In the genomic region with DNA sequence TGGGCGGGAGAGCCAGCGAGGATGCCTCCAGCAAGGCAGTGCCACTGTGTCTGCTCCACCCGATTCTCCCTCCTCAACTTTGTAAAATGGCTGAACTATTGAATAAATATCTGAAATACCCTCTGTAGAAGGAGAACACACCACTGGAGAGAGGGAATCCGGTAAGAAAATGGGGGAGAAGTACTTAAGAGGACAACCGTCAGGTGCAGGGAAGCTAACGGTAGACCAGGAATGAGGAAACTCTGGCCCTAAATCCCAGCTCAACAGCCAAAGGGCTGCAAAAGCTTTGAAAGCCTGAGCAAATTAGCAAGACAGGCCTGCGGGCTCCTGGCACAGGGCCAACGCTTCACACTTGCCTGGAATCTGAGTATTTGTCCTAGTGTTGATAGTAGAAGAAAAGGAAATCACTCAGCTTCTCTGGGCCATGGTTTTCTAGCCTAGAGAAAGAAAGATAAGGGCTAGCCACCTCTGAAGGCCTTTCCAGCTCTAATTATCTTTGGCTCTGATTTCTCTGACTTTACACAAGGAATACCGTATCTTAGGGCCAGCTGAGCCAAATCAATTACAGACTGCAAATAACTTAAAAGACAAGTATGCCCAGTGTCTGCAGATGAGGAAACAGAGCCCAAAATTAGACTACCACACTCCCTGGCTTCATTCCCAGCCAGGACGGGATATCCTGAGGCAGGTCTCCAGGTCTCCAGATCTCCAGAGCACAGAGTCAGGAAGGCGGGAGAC, we compare ENCODE assay signal across 8 cellular contexts.
DNase-seq lines count a peak whose midpoint lies in the region; ATAC-seq, FAIRE-seq and TF ChIP-seq lines count a peak whose summit lies in the region.

No MANE protein-coding gene starts in this region.

- H3K4me2 ChIP-seq in GM12878 (ENCODE audit: control insufficient read depth, insufficient read depth): no peak overlapping the region

- peaks cover 88% of the 10 kb centered on the region for H3K79me2 ChIP-seq in GM12878 (ENCODE audit: control insufficient read depth, insufficient read depth, low read length)

- SMC1A ChIA-PET in GM12878 (lab: Charles Lee; ENCODE audit: uncharacterized antibody, unreplicated experiment): interaction anchor here (0.6 to 6.3 kb wide), 15 partner anchors 7 to 146 kb away, joined by 3 to 39 read pairs (median 8); no protein-coding TSS in a partner anchor

- no peak overlapping the region for H3K27ac ChIP-seq in CD4-positive, alpha-beta memory T cell (ENCODE audit: low read depth, low read length)
- H3K27ac ChIP-seq in GM12878 (ENCODE audit: control insufficient read depth, insufficient read depth) (0 out of 2 replicates have a peak overlapping the region, but pooled peaks have one; percentile 2), layer of hippocampus (ENCODE audit: low read depth, low read length) (peak overlapping the region; percentile 40), upper lobe of left lung (peak overlapping the region; percentile 11 to 84 (median 76))

- peak overlapping the region in 5 of 7 donors; percentile 21 to 84 (median 66) for H3K27ac Mint-ChIP-seq in CD4-positive, alpha-beta memory T cell

- TF ChIP-seq EP300 in GM12878 (IDR thresholded peaks at IDR 0.05; ENCODE audit: borderline replicate concordance in 1 of 2, control insufficient read depth in 1 of 2, low read depth in 2 of 2, low read length in 2 of 2) (no peak), upper lobe of left lung (IDR thresholded peaks at IDR 0.05) (no peak)

- H3K9me3 Mint-ChIP-seq in CD4-positive, alpha-beta memory T cell: no peaks in the 10 kb centered on the region

- H3K36me3 ChIP-seq in CD4-positive, alpha-beta memory T cell (ENCODE audit: insufficient read depth, low read length): peaks cover 5% of the 10 kb centered on the region
- H3K36me3 ChIP-seq in GM12878 (ENCODE audit: control insufficient read depth in 2 of 2, insufficient read depth in 2 of 2, low read length in 1 of 2) (peaks cover 2% of the 10 kb centered on the region in 2 experiments; a peak in 1 of 4 replicates), upper lobe of left lung (no peaks in the 10 kb centered on the region)

- no peaks in the 10 kb centered on the region for H3K27me3 Mint-ChIP-seq in CD4-positive, alpha-beta memory T cell

- no peak for DNase-seq in CD4-positive, alpha-beta memory T cell
- peak; percentile 82 to 88 for DNase-seq in NCI-H187 (lab: John Stamatoyannopoulos, UW)
- DNase-seq in GM12878 (ENCODE audit: low read depth, low spot score): no peak
- DNase-seq in upper lobe of left lung: peak; percentile 48 to 60
- DNase-seq in GM12891 (ENCODE audit: insufficient read length, low spot score): no peak
- no peak for DNase-seq in SKM-1 (lab: John Stamatoyannopoulos, UW; ENCODE audit: unreplicated experiment)

- POLR2A ChIA-PET in CD4-positive, alpha-beta memory T cell (lab: Charles Lee; ENCODE audit: partially characterized antibody): interaction anchor here (0.6 to 1.0 kb wide), 3 partner anchors 9 to 26 kb away, joined by 3 read pairs; no protein-coding TSS in a partner anchor
- POLR2A ChIA-PET in GM12878 (lab: Charles Lee): interaction anchor here (1.0 to 2.3 kb wide), 5 partner anchors 9 to 64 kb away, joined by 3 to 8 read pairs (median 3); no protein-coding TSS in a partner anchor

- TF ChIP-seq CTCF in GM12878 (IDR thresholded peaks at IDR 0.05 in 2 of 3, conservative IDR thresholded peaks at IDR 0.05 in 1 of 3; ENCODE audit: control insufficient read depth in 2 of 3, extremely low read depth in 1 of 3, insufficient read depth in 1 of 3, low read depth in 3 of 3, low read length in 3 of 3) (no peak), upper lobe of left lung (IDR thresholded peaks at IDR 0.05) (no peak)

- ATAC-seq in GM12878 (no peak), upper lobe of left lung (ENCODE audit: low FRiP score in 2 of 2) (no peak), HG03280 (IDR thresholded peaks at IDR 0.05; ENCODE audit: unreplicated experiment) (no peak)

- no peaks in the 10 kb centered on the region for H3K9me3 ChIP-seq in CD4-positive, alpha-beta memory T cell (ENCODE audit: control insufficient read depth in 1 of 2, low read length in 2 of 2)
- H3K9me3 ChIP-seq in GM12878 (replicated peaks; ENCODE audit: control insufficient read depth, insufficient read depth, low read length) (no peaks in the 10 kb centered on the region), upper lobe of left lung (no peaks in the 10 kb centered on the region)

- H3K4me1 Mint-ChIP-seq in CD4-positive, alpha-beta memory T cell: peaks cover 79 to 100% (median 90%) of the 10 kb centered on the region in 4 donors

- no peak overlapping the region for H3K9ac ChIP-seq in GM12878 (ENCODE audit: control insufficient read depth, insufficient read depth, low read length)

- WGBS in GM12878 (ENCODE audit: insufficient coverage, insufficient replicate concordance, low lambda C conversion rate, missing lambda C conversion rate): 98% methylated on average over 11 of the region's 11 CpGs
- WGBS in upper lobe of left lung, 2 donors: 41 to 49% methylated on average over 11 of the region's 11 CpGs

- BruUV-seq in GM12878 (replicated peaks; lab: Mats Ljungman, UMichigan): no TSS peak

- H3K4me3 ChIP-seq in CD4-positive, alpha-beta memory T cell (ENCODE audit: low read length in 2 of 2): no peak overlapping the region
- H3K4me3 ChIP-seq in GM12878: no peak overlapping the region
- H3K4me3 ChIP-seq in upper lobe of left lung: no peak overlapping the region

- H3K27me3 ChIP-seq in CD4-positive, alpha-beta memory T cell (ENCODE audit: insufficient read depth, low read length): no peaks in the 10 kb centered on the region
- H3K27me3 ChIP-seq in GM12878 (replicated peaks in 1 of 2; ENCODE audit: control insufficient read depth in 2 of 2, insufficient read depth in 2 of 2, low read length in 1 of 2) (no peaks in the 10 kb centered on the region), layer of hippocampus (ENCODE audit: control insufficient read depth, insufficient read depth, low read length) (no peaks in the 10 kb centered on the region), upper lobe of left lung (no peaks in the 10 kb centered on the region)

- no peak overlapping the region for H2AFZ ChIP-seq in GM12878 (ENCODE audit: control insufficient read depth, low read depth, low read length)

- H4K20me1 ChIP-seq in GM12878 (ENCODE audit: control insufficient read depth, insufficient read depth): peaks cover 7% of the 10 kb centered on the region; the same call in 1 of the 2 replicates

- no peak overlapping the region for H3K4me3 Mint-ChIP-seq in CD4-positive, alpha-beta memory T cell

- RAD21 ChIA-PET in GM12878 (lab: Charles Lee; ENCODE audit: unreplicated experiment): interaction anchor here (0.9 to 4.8 kb wide), 4 partner anchors 9 to 64 kb away, joined by 4 to 35 read pairs (median 5); no protein-coding TSS in a partner anchor

- CTCF ChIA-PET in CD4-positive, alpha-beta memory T cell (lab: Charles Lee; ENCODE audit: partially characterized antibody): interaction anchor here (1.0 to 3.7 kb wide), 3 partner anchors 10 to 61 kb away, joined by 3 to 11 read pairs (median 3); no protein-coding TSS in a partner anchor
- CTCF ChIA-PET in GM12878 (lab: Yijun Ruan, JAX): interaction anchor here (0.6 to 4.2 kb wide), 10 partner anchors 12 to 332 kb away, joined by 3 to 13 read pairs (median 4); no protein-coding TSS in a partner anchor

- FAIRE-seq in GM12878 (lab: Jason Lieb, UNC) (no peak), GM12891 (lab: Jason Lieb, UNC) (no peak)

- in situ Hi-C loops in GM12878 (cut with MboI): no loop called here

- no peak for TF ChIP-seq RAD21 in GM12878 (IDR thresholded peaks at IDR 0.05; ENCODE audit: insufficient read depth, low read depth, low read length)

- no peak for TF ChIP-seq POLR2A in GM12878 (IDR thresholded peaks at IDR 0.05; ENCODE audit: low read depth, low read length)
- no peak for TF ChIP-seq POLR2A in upper lobe of left lung (IDR thresholded peaks at IDR 0.05)
- TF ChIP-seq POLR2A in GM12891 (IDR thresholded peaks at IDR 0.05; ENCODE audit: low read depth, low read length): no peak

- intact Hi-C loops in CD4-positive, alpha-beta memory T cell (cut with micrococcal nuclease): no loop called here
- intact Hi-C loops in GM12878 (cut with micrococcal nuclease; ENCODE audit: unreplicated experiment): no loop called here

- peaks cover 11 to 41% of the 10 kb centered on the region in 2 donors for H3K36me3 Mint-ChIP-seq in CD4-positive, alpha-beta memory T cell

- peaks cover 99% of the 10 kb centered on the region for H3K4me1 ChIP-seq in CD4-positive, alpha-beta memory T cell (ENCODE audit: insufficient read depth, low read length)
- peaks cover 78% of the 10 kb centered on the region for H3K4me1 ChIP-seq in GM12878 (ENCODE audit: control insufficient read depth, insufficient read depth, low read length)
- peaks cover 72 to 82% (median 74%) of the 10 kb centered on the region in 4 donors for H3K4me1 ChIP-seq in upper lobe of left lung

TF ChIP-seq in GM12891, 5 proteins besides CTCF, POLR2A, EP300 and RAD21:
- TF ChIP-seq PAX5 (IDR thresholded peaks at IDR 0.05; ENCODE audit: insufficient read depth, low read length, severe bottlenecking) (no peak), TAF1 (IDR thresholded peaks at IDR 0.05; ENCODE audit: low read depth, low read length) (no peak), POU2F2 (IDR thresholded peaks at IDR 0.05; ENCODE audit: low read depth, low read length) (no peak), POLR2AphosphoS5 (IDR thresholded peaks at IDR 0.05; ENCODE audit: low read depth, low read length) (no peak), SPI1 (IDR thresholded peaks at IDR 0.05; ENCODE audit: low read depth, low read length) (no peak)
TF ChIP-seq in GM12891: peak in this region for 0.

Comparison
In these comparisons a context has a peak if more than half of its experiments do, and no peak if none do; other contexts are left out.
1. DNase-seq: peak in NCI-H187 (2 of 2) and upper lobe of left lung (2 of 2); none in CD4-positive, alpha-beta memory T cell (0 of 5), GM12878 (single experiment), GM12891 (single experiment) and SKM-1 (single experiment).